10 cellular contexts compared by ENCODE assay signal in genomic region chr16:10937068-10937859, GRCh38. TPM values are rescaled to one million over a fixed set of nuclear protein-coding genes. Genes with fewer than 3 reads are reported as not detected.
DNase-seq lines count a peak whose midpoint lies in the region; ATAC-seq lines count a peak whose summit lies in the region.
"Had no signal": no experiment of that assay in that cellular context is flagged by ENCODE, and none has a peak within 500 bp of the region (broad histone marks: within the 10 kb centered on the region; RNA-seq: fewer than 3 reads in every experiment).

No MANE protein-coding gene starts in this region.

- no peaks in the 10 kb centered on the region for H3K27me3 Mint-ChIP-seq in dendritic cell treated with granulocyte-macrophage colony-stimulating factor and Interleukin-4, amounts not matched to agents 40 ng/mL and 50 ng/mL, for 4 days
- H3K27me3 Mint-ChIP-seq in naive B cell = no peaks in the 10 kb centered on the region

- H3K4me1 Mint-ChIP-seq in dendritic cell treated with granulocyte-macrophage colony-stimulating factor and Interleukin-4, amounts not matched to agents 40 ng/mL and 50 ng/mL, for 4 days (ENCODE audit: low read depth) = peaks cover 79% of the 10 kb centered on the region
- H3K4me1 Mint-ChIP-seq in naive B cell = peaks cover 57 to 85% (median 83%) of the 10 kb centered on the region in 3 donors

- peak; percentile 61 for DNase-seq in Right ventricle myocardium superior
- DNase-seq in left cardiac atrium = no peak
- no peak for DNase-seq in naive B cell
- DNase-seq in SIG-M5 treated with dmso at 0.1 percent for 504 hours (lab: John Stamatoyannopoulos, UW; ENCODE audit: unreplicated experiment) = no peak
- DNase-seq: COR-L47, NCI-H187 treated with DMSO at 0.1 percent for 48 hours had no signal

- H3K4me3 Mint-ChIP-seq in dendritic cell treated with granulocyte-macrophage colony-stimulating factor and Interleukin-4, amounts not matched to agents 40 ng/mL and 50 ng/mL, for 4 days = peak overlapping the region; percentile 37
- H3K4me3 Mint-ChIP-seq in naive B cell = peak overlapping the region in 7 of 8 donors; percentile 16 to 93 (median 73)

- no peaks in the 10 kb centered on the region for H3K9me3 Mint-ChIP-seq in dendritic cell treated with granulocyte-macrophage colony-stimulating factor and Interleukin-4, amounts not matched to agents 40 ng/mL and 50 ng/mL, for 4 days
- no peaks in the 10 kb centered on the region for H3K9me3 Mint-ChIP-seq in naive B cell

- H3K27ac Mint-ChIP-seq in dendritic cell treated with granulocyte-macrophage colony-stimulating factor and Interleukin-4, amounts not matched to agents 40 ng/mL and 50 ng/mL, for 4 days = peak overlapping the region; percentile 80
- H3K27ac Mint-ChIP-seq in naive B cell = peak overlapping the region; percentile 27 to 92 (median 57)

- peaks cover 83% of the 10 kb centered on the region for H3K36me3 Mint-ChIP-seq in dendritic cell treated with granulocyte-macrophage colony-stimulating factor and Interleukin-4, amounts not matched to agents 40 ng/mL and 50 ng/mL, for 4 days (ENCODE audit: low read depth)
- H3K36me3 Mint-ChIP-seq in naive B cell = no peaks in the 10 kb centered on the region

- ATAC-seq in Right ventricle myocardium superior (ENCODE audit: poor library complexity) (peak; percentile 13), left cardiac atrium (no peak), naive B cell (ENCODE audit: low read depth in 2 of 2) (no peak), GM21390 (IDR thresholded peaks at IDR 0.05; ENCODE audit: unreplicated experiment) (no peak), HG02588 (IDR thresholded peaks at IDR 0.05; ENCODE audit: unreplicated experiment) (no peak), HG02970 (IDR thresholded peaks at IDR 0.05; ENCODE audit: low FRiP score, unreplicated experiment) (no peak)

- intact Hi-C loops in Right ventricle myocardium superior (cut with DNase I) = no loop called here
- intact Hi-C loops in left cardiac atrium (cut with DNase I) = loop anchor here in 1 of 2 donors (10.0 kb wide), 1 partner anchor 362 kb away; no protein-coding TSS in a partner anchor
- intact Hi-C loops in dendritic cell treated with granulocyte-macrophage colony-stimulating factor and Interleukin-4, amounts not matched to agents 40 ng/mL and 50 ng/mL, for 4 days (cut with micrococcal nuclease) = no loop called here

RNA-seq across cellular contexts. Expression of gene DEXI, which starts 5.0 kb away (rescaled TPM):
- total RNA-seq in Right ventricle myocardium superior (112 TPM), left cardiac atrium (10 to 100 TPM; 68.5 to 84.9 TPM)
- polyA plus RNA-seq in naive B cell (ENCODE audit: low read depth in 6 of 6) = 10 to 100 TPM; 10.1 to 22.6 (median 15.6) TPM

RNA-seq across cellular contexts. Expression of gene CLEC16A, which starts 7.1 kb away (rescaled TPM):
- total RNA-seq in Right ventricle myocardium superior (20.9 TPM), left cardiac atrium (10 to 100 TPM; 25.5 to 30.2 TPM)
- polyA plus RNA-seq in naive B cell (ENCODE audit: low read depth in 6 of 6) = 10 to 100 TPM; 11.8 to 34.9 (median 18.7) TPM
